Comparison of ENCODE assay signal across 8 cellular contexts in genomic region chr15:55917881-55918296, GRCh38.
A peak's percentile ranks its signal among the peaks of the same experiment; 100 is the strongest.
DNase-seq lines count a peak whose midpoint lies in the region; ATAC-seq, FAIRE-seq and TF ChIP-seq lines count a peak whose summit lies in the region.

No MANE protein-coding gene starts in this region.

- H3K9me3 ChIP-seq in DND-41 (ENCODE audit: insufficient read depth, low read length, severe bottlenecking): no peaks in the 10 kb centered on the region
- H3K9me3 ChIP-seq in skeletal muscle satellite cell (replicated peaks; ENCODE audit: low read length): no peaks in the 10 kb centered on the region

- H3K79me2 ChIP-seq in DND-41 (ENCODE audit: insufficient read depth, low read length): no peaks in the 10 kb centered on the region

- ATAC-seq in DND-41 (ENCODE audit: insufficient read depth, low read depth) (peak; percentile 40; the same call in 1 of the 3 replicates), HG02885 (IDR thresholded peaks at IDR 0.05; ENCODE audit: poor library complexity, unreplicated experiment) (no peak), sciatic nerve (no peak)

- H3K9me3 Mint-ChIP-seq in mesothelial cell of epicardium: no peaks in the 10 kb centered on the region

- H3K27me3 Mint-ChIP-seq in mesothelial cell of epicardium (ENCODE audit: low read depth): no peaks in the 10 kb centered on the region

- intact Hi-C loops in sciatic nerve (cut with DNase I): no loop called here

- no peaks in the 10 kb centered on the region for H3K36me3 ChIP-seq in DND-41 (ENCODE audit: insufficient read depth, low read length)
- H3K36me3 ChIP-seq in skeletal muscle satellite cell (ENCODE audit: insufficient read depth, low read length): no peaks in the 10 kb centered on the region

- no peaks in the 10 kb centered on the region for H4K20me1 ChIP-seq in DND-41 (ENCODE audit: insufficient read depth, low read length)

- H3K27ac ChIP-seq in DND-41 (ENCODE audit: low read length): no peak overlapping the region

- H3K4me1 Mint-ChIP-seq in mesothelial cell of epicardium: peaks cover 23% of the 10 kb centered on the region

- peak; percentile 37 for FAIRE-seq in frontal cortex (lab: Jason Lieb, UNC)

- no peak overlapping the region for H3K27ac Mint-ChIP-seq in mesothelial cell of epicardium

- H3K4me3 ChIP-seq in DND-41 (ENCODE audit: low read depth in 1 of 2, low read length in 2 of 2): no peak overlapping the region
- H3K4me3 ChIP-seq in Jurkat, Clone E6-1 (ENCODE audit: low read length): no peak overlapping the region
- no peak overlapping the region for H3K4me3 ChIP-seq in skeletal muscle satellite cell (ENCODE audit: low read length)

- peaks cover 6% of the 10 kb centered on the region for H3K36me3 Mint-ChIP-seq in mesothelial cell of epicardium

- no peak overlapping the region for H2AFZ ChIP-seq in DND-41 (ENCODE audit: low read depth, low read length)

- H3K27me3 ChIP-seq in DND-41 (ENCODE audit: insufficient read depth, low read length, poor library complexity) (no peaks in the 10 kb centered on the region), skeletal muscle satellite cell (ENCODE audit: control insufficient read depth, insufficient read depth, low read length) (no peaks in the 10 kb centered on the region)

- no peak overlapping the region for H3K4me2 ChIP-seq in DND-41 (ENCODE audit: insufficient read depth, low read length)
- peak overlapping the region; percentile 84 for H3K4me2 ChIP-seq in skeletal muscle satellite cell (ENCODE audit: low read length)

- H3K4me1 ChIP-seq in DND-41 (ENCODE audit: insufficient read depth, low read length) (no peaks in the 10 kb centered on the region), skeletal muscle satellite cell (ENCODE audit: control insufficient read depth, insufficient read depth, low read length) (peaks cover 15% of the 10 kb centered on the region)

- TF ChIP-seq CTCF in DND-41 (IDR thresholded peaks at IDR 0.05; ENCODE audit: borderline replicate concordance, extremely low read depth, low read length, poor library complexity, severe bottlenecking): peak; percentile 62
- TF ChIP-seq CTCF in mesothelial cell of epicardium (IDR thresholded peaks at IDR 0.05; ENCODE audit: unreplicated experiment): no peak

- H3K4me3 Mint-ChIP-seq in mesothelial cell of epicardium: no peak overlapping the region

- H3K9ac ChIP-seq in DND-41 (ENCODE audit: low read depth, low read length) (no peak overlapping the region), skeletal muscle satellite cell (ENCODE audit: low read depth, low read length) (peak overlapping the region; percentile 89)

- peak; percentile 21 for DNase-seq in DND-41
- DNase-seq in Jurkat, Clone E6-1 (ENCODE audit: low read depth, low spot score): peak; percentile 42
- DNase-seq in SW480 (ENCODE audit: low spot score): peak; percentile 72
- peak in 1 of 2 donors; percentile 2 for DNase-seq in frontal cortex (ENCODE audit: low spot score in 2 of 2)
- no peak for DNase-seq in mesothelial cell of epicardium (ENCODE audit: low spot score in 2 of 2, unreplicated experiment in 2 of 2)
- no peak for DNase-seq in sciatic nerve (ENCODE audit: low spot score)

Comparison
In these comparisons a context has a peak if more than half of its experiments do, and no peak if none do; other contexts are left out.
1. DNase-seq: peak in DND-41 (single experiment), Jurkat, Clone E6-1 (single experiment) and SW480 (single experiment); none in mesothelial cell of epicardium (0 of 2) and sciatic nerve (single experiment).